Comparison of ENCODE assay signal across 8 cellular contexts in the genomic region with DNA sequence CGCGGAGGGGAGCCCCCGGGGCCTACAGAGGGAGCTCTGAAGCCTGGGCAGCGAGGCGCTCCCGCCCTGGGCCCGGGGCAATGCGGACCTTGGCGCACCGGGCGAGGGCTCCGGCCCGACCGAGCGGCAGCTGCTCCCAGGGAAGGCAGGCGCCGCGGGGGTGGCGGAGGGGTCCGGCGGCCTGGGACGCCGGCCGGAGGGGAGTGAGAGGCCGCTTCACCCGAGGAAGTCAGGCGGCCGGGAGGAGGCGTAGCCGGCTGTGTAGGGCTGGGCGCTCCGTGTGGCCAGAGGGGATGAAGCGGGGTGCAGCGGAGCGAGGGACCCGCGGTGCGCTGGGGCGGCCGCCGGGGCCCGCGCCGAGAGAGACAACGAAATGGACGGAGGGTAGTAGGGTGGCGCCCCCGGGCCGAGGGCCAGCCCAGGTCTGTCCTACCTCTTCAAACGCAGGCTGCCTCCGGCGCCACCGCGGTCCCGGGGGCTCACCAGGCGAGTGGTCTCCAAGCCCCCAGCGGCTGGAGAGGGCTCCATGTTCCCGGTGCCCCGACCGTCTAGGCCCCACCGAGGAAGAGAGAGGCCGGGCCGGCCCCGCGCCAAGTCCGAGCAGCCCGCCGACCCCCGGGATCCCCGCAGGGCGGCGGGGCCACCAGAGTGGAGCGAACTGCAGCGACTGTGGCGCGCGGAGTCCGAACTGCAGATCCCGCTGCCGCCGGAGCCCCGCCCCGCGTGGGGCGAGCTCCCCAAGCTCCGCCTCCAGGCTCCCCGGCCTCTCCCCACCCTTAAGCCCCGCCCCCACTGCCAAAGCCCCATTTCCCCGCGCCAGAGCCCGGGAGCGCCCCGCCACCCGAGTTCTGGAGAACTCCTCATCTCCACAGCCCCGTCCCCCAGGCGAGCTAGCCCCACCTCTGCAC. TPM values are rescaled to one million over a fixed set of nuclear protein-coding genes. Genes with fewer than 3 reads are reported as not detected.
DNase-seq lines count a peak whose midpoint lies in the region; TF ChIP-seq lines count a peak whose summit lies in the region.

A gene with protein sequence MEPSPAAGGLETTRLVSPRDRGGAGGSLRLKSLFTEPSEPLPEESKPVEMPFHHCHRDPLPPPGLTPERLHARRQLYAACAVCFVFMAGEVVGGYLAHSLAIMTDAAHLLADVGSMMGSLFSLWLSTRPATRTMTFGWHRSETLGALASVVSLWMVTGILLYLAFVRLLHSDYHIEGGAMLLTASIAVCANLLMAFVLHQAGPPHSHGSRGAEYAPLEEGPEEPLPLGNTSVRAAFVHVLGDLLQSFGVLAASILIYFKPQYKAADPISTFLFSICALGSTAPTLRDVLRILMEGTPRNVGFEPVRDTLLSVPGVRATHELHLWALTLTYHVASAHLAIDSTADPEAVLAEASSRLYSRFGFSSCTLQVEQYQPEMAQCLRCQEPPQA (minus strand): TSS at position 669 of the 908 bp plus-strand sequence. CDS start 141 bp downstream, at position 528.

- intact Hi-C loops in stomach (cut with DNase I; ENCODE audit: low total_unique reads): no loop called here

- no peak for TF ChIP-seq EP300 in stomach (IDR thresholded peaks at IDR 0.05)

- H3K9me3 ChIP-seq in neural progenitor cell (ENCODE audit: low read depth) (no peaks in the 10 kb centered on the region), stomach (no peaks in the 10 kb centered on the region)

- H3K4me2 ChIP-seq in neural progenitor cell: peak within 1 kb of the TSS; percentile 80

- H3K4me3 ChIP-seq in fibroblast of pulmonary artery (replicated peaks; ENCODE audit: low read depth, low read length) (peak within 1 kb of the TSS; percentile 21), neural progenitor cell (peak within 1 kb of the TSS; percentile 58), stomach (peak within 1 kb of the TSS; percentile 42 to 64 (median 52))

- H3K4me1 Mint-ChIP-seq in activated T-cell treated with anti-CD3 and anti-CD28 coated beads, Interleukin-2, amount 50 U/mL, for 24 hours (ENCODE audit: low read depth): peaks cover 25% of the 10 kb centered on the region
- peaks cover 27% of the 10 kb centered on the region for H3K4me1 Mint-ChIP-seq in neural progenitor cell

- H4K20me1 ChIP-seq in neural progenitor cell (ENCODE audit: low read depth): peaks cover 10% of the 10 kb centered on the region

- no peak within 1 kb of the TSS for H3K27ac ChIP-seq in neural progenitor cell
- H3K27ac ChIP-seq in stomach: no peak within 1 kb of the TSS

- peaks cover 26% of the 10 kb centered on the region for H3F3A ChIP-seq in neural progenitor cell (ENCODE audit: low read depth)

- no peaks in the 10 kb centered on the region for H3K36me3 ChIP-seq in neural progenitor cell
- no peaks in the 10 kb centered on the region for H3K36me3 ChIP-seq in stomach

- TF ChIP-seq POLR2A in stomach (IDR thresholded peaks at IDR 0.05): no peak

- H3K27ac Mint-ChIP-seq in activated T-cell treated with anti-CD3 and anti-CD28 coated beads, Interleukin-2, amount 50 U/mL, for 24 hours: peak within 1 kb of the TSS; percentile 73
- no peak within 1 kb of the TSS for H3K27ac Mint-ChIP-seq in neural progenitor cell

- peaks cover 57% of the 10 kb centered on the region for H3K27me3 Mint-ChIP-seq in activated T-cell treated with anti-CD3 and anti-CD28 coated beads, Interleukin-2, amount 50 U/mL, for 24 hours
- peaks cover 41% of the 10 kb centered on the region for H3K27me3 Mint-ChIP-seq in neural progenitor cell (ENCODE audit: insufficient read depth, low read depth)

- H2AFZ ChIP-seq in neural progenitor cell (replicated peaks): peak within 1 kb of the TSS; percentile 64

- peak; percentile 41 for DNase-seq in NCI-H1436 (lab: John Stamatoyannopoulos, UW)
- DNase-seq in NCI-H1436 treated with DMSO at 0.1 percent for 48 hours (lab: John Stamatoyannopoulos, UW): no peak
- peak; percentile 42 for DNase-seq in NCI-H69 (lab: John Stamatoyannopoulos, UW)
- peak; percentile 79 for DNase-seq in activated T-cell treated with anti-CD3 and anti-CD28 coated beads, Interleukin-2, amount 50 U/mL, for 24 hours
- no peak for DNase-seq in fibroblast of pulmonary artery (ENCODE audit: low read depth)
- DNase-seq in neural progenitor cell (ENCODE audit: low spot score): peak; percentile 74
- peak; percentile 72 for DNase-seq in stomach
- DNase-seq in NCI-H1092 treated with DMSO at 0.1 percent for 48 hours (lab: John Stamatoyannopoulos, UW): no peak

- H3K9ac ChIP-seq in neural progenitor cell: no peak within 1 kb of the TSS

- peaks cover 82% of the 10 kb centered on the region for H3K27me3 ChIP-seq in neural progenitor cell
- peaks cover 33 to 100% (median 73%) of the 10 kb centered on the region in 3 donors for H3K27me3 ChIP-seq in stomach

- no peaks in the 10 kb centered on the region for H3K36me3 Mint-ChIP-seq in activated T-cell treated with anti-CD3 and anti-CD28 coated beads, Interleukin-2, amount 50 U/mL, for 24 hours (ENCODE audit: low read depth)
- H3K36me3 Mint-ChIP-seq in neural progenitor cell: no peaks in the 10 kb centered on the region

- no peaks in the 10 kb centered on the region for H3K9me3 Mint-ChIP-seq in activated T-cell treated with anti-CD3 and anti-CD28 coated beads, Interleukin-2, amount 50 U/mL, for 24 hours
- H3K9me3 Mint-ChIP-seq in neural progenitor cell: peaks cover 4% of the 10 kb centered on the region

- H3K79me2 ChIP-seq in neural progenitor cell (ENCODE audit: low read depth): no peaks in the 10 kb centered on the region

- 0 to 1% (median 1%) methylated on average over 11 to 96 of the region's 96 CpGs for WGBS in stomach, 5 donors

- TF ChIP-seq CTCF in fibroblast of pulmonary artery (IDR thresholded peaks at IDR 0.05; ENCODE audit: low read length, missing control alignments) (no peak), neural progenitor cell (IDR thresholded peaks at IDR 0.05) (peak; percentile 3), stomach (IDR thresholded peaks at IDR 0.05) (no peak)

- H3K4me1 ChIP-seq in neural progenitor cell: peaks cover 8% of the 10 kb centered on the region
- H3K4me1 ChIP-seq in stomach: peaks cover 35 to 40% (median 39%) of the 10 kb centered on the region in 4 donors

- peak within 1 kb of the TSS; percentile 78 for H3K4me3 Mint-ChIP-seq in activated T-cell treated with anti-CD3 and anti-CD28 coated beads, Interleukin-2, amount 50 U/mL, for 24 hours
- H3K4me3 Mint-ChIP-seq in neural progenitor cell: peak within 1 kb of the TSS; percentile 89

RNA-seq across cellular contexts. Expression of the gene that starts here (rescaled TPM):
- total RNA-seq in neural progenitor cell (ENCODE audit: low replicate concordance): 0.56 and 1.4 TPM in 2 replicates
- total RNA-seq in stomach: not detected
- polyA plus RNA-seq in stomach: not detected

Comparison
In these comparisons a context has a peak if more than half of its experiments do, and no peak if none do; other contexts are left out.
1. DNase-seq: peak in NCI-H1436 (single experiment), NCI-H69 (single experiment), activated T-cell treated with anti-CD3 and anti-CD28 coated beads, Interleukin-2, amount 50 U/mL, for 24 hours (single experiment) and neural progenitor cell (single experiment); none in NCI-H1436 treated with DMSO at 0.1 percent for 48 hours (single experiment), fibroblast of pulmonary artery (single experiment) and NCI-H1092 treated with DMSO at 0.1 percent for 48 hours (single experiment).
2. Peak in DNase-seq and H3K4me3 ChIP-seq in stomach; RNA of the gene not detected or under 1 TPM.
3. Peak in every context shown above with its lines, with median percentiles within 50 percentile points of each other: H3K4me3 ChIP-seq.